ENCODE assay signal across 17 cellular contexts in the genomic region with DNA sequence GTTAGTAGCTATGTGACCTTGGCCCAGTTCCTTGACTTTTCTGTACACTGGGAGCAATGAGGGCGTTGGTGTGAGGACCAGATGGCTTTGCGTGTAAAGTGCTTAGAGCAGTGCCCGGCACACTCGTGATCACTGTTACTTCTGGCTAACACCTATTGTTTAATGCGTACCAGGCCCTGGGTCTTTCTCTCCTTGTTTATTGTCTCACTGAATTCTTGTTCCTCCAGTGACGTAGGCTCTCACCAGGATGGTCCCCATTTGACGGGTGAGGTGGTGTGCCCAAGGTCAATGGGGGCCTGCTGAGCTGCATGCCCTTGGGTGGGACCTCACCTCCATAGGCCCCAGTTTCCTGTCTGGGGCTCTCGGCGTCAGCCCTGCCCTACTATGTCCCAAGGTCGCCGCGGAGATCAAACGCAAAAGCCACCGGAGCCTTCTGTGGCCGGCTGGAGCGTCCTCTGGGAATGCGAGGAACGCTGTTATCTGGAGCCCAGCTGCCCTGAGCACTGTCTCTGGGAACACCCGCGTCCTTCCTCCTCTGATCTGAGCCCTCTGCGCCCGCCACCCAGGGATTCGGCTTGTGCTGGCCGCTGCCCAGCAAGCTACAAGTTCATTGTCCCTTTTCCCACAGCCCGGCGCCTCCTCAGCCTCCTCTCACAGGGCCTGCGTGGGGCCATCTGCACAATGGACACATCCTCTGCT. TPM values are rescaled to one million over a fixed set of nuclear protein-coding genes. Genes with fewer than 3 reads are reported as not detected.
A peak's percentile ranks its signal among the peaks of the same experiment; 100 is the strongest.
DNase-seq lines count a peak whose midpoint lies in the region; ATAC-seq and TF ChIP-seq lines count a peak whose summit lies in the region.
"Had no signal": no experiment of that assay in that cellular context is flagged by ENCODE, and none has a peak within 500 bp of the region (broad histone marks: within the 10 kb centered on the region; RNA-seq: fewer than 3 reads in every experiment).

No MANE protein-coding gene starts in this region.

- DNase-seq in IMR-90 (no peak), fibroblast of villous mesenchyme (ENCODE audit: low read depth) (peak; percentile 54), right lobe of liver (peak; percentile 71 to 84 (median 74)), spleen (peak; percentile 80), NCI-H146 treated with DMSO at 0.1 percent for 48 hours (lab: John Stamatoyannopoulos, UW; ENCODE audit: unreplicated experiment) (no peak), dorsolateral prefrontal cortex (no peak)
- no peak for DNase-seq in activated T-cell treated with anti-CD3 and anti-CD28 coated beads, Interleukin-2, amount 50 U/mL, for 1 hour
- DNase-seq: BE2C; DND-41; esophagus squamous epithelium; NCI-H1105 treated with DMSO at 0.1 percent for 48 hours; NCI-H510A; PC-3; stimulated activated CD4-positive, alpha-beta T cell treated with anti-CD3 and anti-CD28 coated beads, Interleukin-2, amount 100 ng/mL, for 48 hours had no signal

- no peak overlapping the region for H4K5ac ChIP-seq in IMR-90 (ENCODE audit: low read depth, low read length)

- H3K4me1 ChIP-seq in IMR-90 (ENCODE audit: control insufficient read depth, insufficient read depth, low read length) (peaks cover 7% of the 10 kb centered on the region), right lobe of liver (peaks cover 0 to 48% (median 22%) of the 10 kb centered on the region in 4 donors), spleen (peaks cover 6 to 82% (median 42%) of the 10 kb centered on the region in 6 donors)
- H3K4me1 ChIP-seq: BE2C had no signal

- H2AK9ac ChIP-seq in IMR-90 (replicated peaks; ENCODE audit: low read depth, low read length, poor library complexity): no peak overlapping the region

- no TSS peak for BruUV-seq in IMR-90 (replicated peaks; lab: Mats Ljungman, UMichigan)

- no peak for TF ChIP-seq RAD21 in IMR-90 (IDR thresholded peaks at IDR 0.05; ENCODE audit: low read length)

- H3K4ac ChIP-seq in IMR-90 (ENCODE audit: low read depth, low read length): no peak overlapping the region

- H3K27ac ChIP-seq in IMR-90 (ENCODE audit: insufficient read depth, low read length) (no peak overlapping the region), right lobe of liver (peak overlapping the region; percentile 78 to 90 (median 79)), spleen (peak overlapping the region in 7 of 8 donors; percentile 72 to 89 (median 83)), dorsolateral prefrontal cortex (peak overlapping the region in 10 of 59 donors; percentile 6 to 66 (median 36))

- H3K4me2 ChIP-seq in IMR-90 (ENCODE audit: low read depth, low read length): no peak overlapping the region

- ATAC-seq in IMR-90 (ENCODE audit: low read depth): no peak
- ATAC-seq in right lobe of liver: peak; percentile 44 to 63 (median 58)
- ATAC-seq in GM18519 (IDR thresholded peaks at IDR 0.05; ENCODE audit: low FRiP score, unreplicated experiment): no peak
- ATAC-seq: activated CD4-positive, CD25-positive, alpha-beta regulatory T cell treated with anti-CD3 and anti-CD28 coated beads, Interleukin-2, amount 50 U/mL, for 24 hours; K562; PC-3 had no signal

- POLR2A ChIA-PET in IMR-90 (lab: Charles Lee; ENCODE audit: unreplicated experiment): no interaction called here

- H2BK120ac ChIP-seq in IMR-90 (ENCODE audit: low read depth, low read length): no peak overlapping the region

- H3K9me3 ChIP-seq in IMR-90 (ENCODE audit: control insufficient read depth, insufficient read depth, low read length) (no peaks in the 10 kb centered on the region), right lobe of liver (no peaks in the 10 kb centered on the region), spleen (no peaks in the 10 kb centered on the region)
- H3K9me3 ChIP-seq: BE2C, esophagus squamous epithelium had no signal

- intact Hi-C loops in IMR-90 (cut with micrococcal nuclease): loop anchor here (5.0 to 10.0 kb wide), 2 partner anchors 49 to 117 kb away; no protein-coding TSS in a partner anchor
- intact Hi-C loops in right lobe of liver (cut with DNase I): no loop called here
- intact Hi-C loops in spleen (cut with DNase I; ENCODE audit: low total_unique reads): no loop called here
- intact Hi-C loops in dorsolateral prefrontal cortex (cut with DNase I): no loop called here

- H3K27me3 ChIP-seq in IMR-90 (ENCODE audit: control insufficient read depth, insufficient read depth, low read length) (peaks cover 18% of the 10 kb centered on the region), right lobe of liver (no peaks in the 10 kb centered on the region), spleen (replicated peaks in 1 of 7) (peaks cover 0 to 38% (median 0%) of the 10 kb centered on the region in 7 donors), dorsolateral prefrontal cortex (no peaks in the 10 kb centered on the region)
- H3K27me3 ChIP-seq: BE2C had no signal

- 26% methylated on average over 10 of the region's 27 CpGs; no CpG with 5 or more reads in 1 of the 2 experiments for WGBS in IMR-90 (ENCODE audit: extremely low coverage in 2 of 2, insufficient read length in 1 of 2), 2 experiments
- WGBS in right lobe of liver (ENCODE audit: insufficient coverage, low coverage, low lambda C conversion rate, missing lambda C conversion rate): 16% methylated on average over 8 of the region's 27 CpGs
- WGBS in spleen, 5 donors: 27 to 41% (median 30%) methylated on average over 23 to 27 of the region's 27 CpGs

- no peak overlapping the region for H3K14ac ChIP-seq in IMR-90 (replicated peaks; ENCODE audit: low read depth, low read length)

- no peak overlapping the region for H4K8ac ChIP-seq in IMR-90 (ENCODE audit: low read depth in 2 of 2, low read length in 2 of 2)

- dilution Hi-C loops in IMR-90 (cut with HindIII; ENCODE audit: low sequenced_read_pairs, unreplicated experiment): no loop called here

- no peaks in the 10 kb centered on the region for H3K79me1 ChIP-seq in IMR-90 (ENCODE audit: low read depth in 1 of 2, low read length in 2 of 2)

- CTCF ChIA-PET in IMR-90 (lab: Yijun Ruan, JAX): no interaction called here

- H3K18ac ChIP-seq in IMR-90 (ENCODE audit: low read depth, low read length): no peak overlapping the region

- H2BK15ac ChIP-seq in IMR-90 (ENCODE audit: low read depth, low read length): peak overlapping the region; percentile 7; the same call in 1 of the 3 replicates

- no peaks in the 10 kb centered on the region for H3K9me1 ChIP-seq in IMR-90 (ENCODE audit: insufficient read depth, low read length)

- no peak overlapping the region for H2AFZ ChIP-seq in IMR-90 (replicated peaks; ENCODE audit: low read length, poor library complexity)

- in situ Hi-C loops in IMR-90 (cut with MboI; ENCODE audit: low sequenced_read_pairs): no loop called here

- no peak overlapping the region for H2BK20ac ChIP-seq in IMR-90 (ENCODE audit: low read depth, low read length)

- H2AK5ac ChIP-seq in IMR-90 (ENCODE audit: low read depth, low read length): no peak overlapping the region

- no peak overlapping the region for H3K23ac ChIP-seq in IMR-90 (ENCODE audit: low read depth, low read length)

- H3K36me3 ChIP-seq in IMR-90 (ENCODE audit: control insufficient read depth, insufficient read depth, low read length): no peaks in the 10 kb centered on the region
- H3K36me3 ChIP-seq in right lobe of liver: no peaks in the 10 kb centered on the region
- no peaks in the 10 kb centered on the region for H3K36me3 ChIP-seq in spleen
- H3K36me3 ChIP-seq: BE2C, esophagus squamous epithelium had no signal

- H4K91ac ChIP-seq in IMR-90 (ENCODE audit: insufficient read depth, low read depth, low read length): no peak overlapping the region

- H4K20me1 ChIP-seq in IMR-90 (ENCODE audit: insufficient read depth, low read length): no peaks in the 10 kb centered on the region

- TF ChIP-seq CTCF in IMR-90 (conservative IDR thresholded peaks at IDR 0.05; ENCODE audit: low read depth, low read length) (no peak), fibroblast of villous mesenchyme (IDR thresholded peaks at IDR 0.05; ENCODE audit: insufficient read depth, low read depth, low read length) (no peak), right lobe of liver (IDR thresholded peaks at IDR 0.05) (no peak), spleen (IDR thresholded peaks at IDR 0.05 in 8 of 11, conservative IDR thresholded peaks at IDR 0.05 in 3 of 11) (no peak), dorsolateral prefrontal cortex (IDR thresholded peaks at IDR 0.05 in 54 of 56, conservative IDR thresholded peaks at IDR 0.05 in 2 of 56; ENCODE audit: low read depth in 1 of 56, partially characterized antibody in 56 of 56) (no peak)

- no peak overlapping the region for H2BK5ac ChIP-seq in IMR-90 (ENCODE audit: low read depth, low read length, poor library complexity, severe bottlenecking)

- no peak overlapping the region for H3K56ac ChIP-seq in IMR-90 (ENCODE audit: extremely low read depth, insufficient read depth, low read length)

- H3K9ac ChIP-seq in IMR-90 (ENCODE audit: low read depth, low read length): no peak overlapping the region

- TF ChIP-seq POLR2A in IMR-90 (IDR thresholded peaks at IDR 0.05; ENCODE audit: low read depth, low read length): no peak
- no peak for TF ChIP-seq POLR2A in right lobe of liver (IDR thresholded peaks at IDR 0.05)
- no peak for TF ChIP-seq POLR2A in spleen (IDR thresholded peaks at IDR 0.05)

- H3K4me3 ChIP-seq in IMR-90 (ENCODE audit: insufficient read depth, low read depth, low read length): no peak overlapping the region
- no peak overlapping the region for H3K4me3 ChIP-seq in fibroblast of villous mesenchyme (ENCODE audit: low read depth, low read length)
- peak overlapping the region in 1 of 3 donors; percentile 11 for H3K4me3 ChIP-seq in right lobe of liver
- H3K4me3 ChIP-seq in spleen: no peak overlapping the region
- no peak overlapping the region for H3K4me3 ChIP-seq in dorsolateral prefrontal cortex
- H3K4me3 ChIP-seq: esophagus squamous epithelium, K562 had no signal

TF ChIP-seq in IMR-90, 13 proteins besides CTCF, POLR2A, EP300 and RAD21:
- TF ChIP-seq NFE2L2 (IDR thresholded peaks at IDR 0.05; ENCODE audit: low read depth, low read length) (no peak), CHD1 (IDR thresholded peaks at IDR 0.05; ENCODE audit: low read depth, low read length) (no peak), MAZ (IDR thresholded peaks at IDR 0.05; ENCODE audit: borderline replicate concordance, low read depth, low read length) (no peak), MXI1 (IDR thresholded peaks at IDR 0.05; ENCODE audit: borderline replicate concordance, low read depth, low read length) (no peak), BHLHE40 (IDR thresholded peaks at IDR 0.05; ENCODE audit: low read depth, low read length) (no peak)

RNA-seq across cellular contexts. Expression of a gene that starts 28.9 kb away (rescaled TPM):
- total RNA-seq in IMR-90 (2012; rRNA removed) (0.54 and 0.56 TPM in 2 replicates), fibroblast of villous mesenchyme (1.3 and 1.7 TPM in 2 replicates), right lobe of liver (10 to 100 TPM; 23.2 to 81.5 (median 48.1) TPM), spleen (100 to 1,000 TPM in 3 of 7 donors, 10 to 100 TPM in 4; 43.7 to 222 (median 85.0) TPM), dorsolateral prefrontal cortex (10 to 100 TPM in 87 of 120 experiments, 1 to 10 TPM in 33; 3.9 to 39.4 (median 12.7) TPM)
- polyA plus RNA-seq in IMR-90 (2012; rRNA removed) (2.2 and 2.4 TPM in 2 replicates), spleen (10 to 100 TPM; 19.5 to 30.8 (median 27.3) TPM)
- polyA plus RNA-seq in IMR-90 (2012; cell fraction: cytosol; rRNA removed): 1.4 and 4.4 TPM in 2 replicates
- polyA plus RNA-seq in IMR-90 (2012; cell fraction: nucleus; rRNA removed; ENCODE audit: low replicate concordance): 1.0 and 2.3 TPM in 2 replicates

Comparison
In these comparisons a context has a peak if more than half of its experiments do, and no peak if none do; other contexts are left out.
1. ATAC-seq: peak in right lobe of liver (4 of 4); none in IMR-90 (single experiment) and GM18519 (single experiment).
2. DNase-seq: peak in fibroblast of villous mesenchyme (single experiment), right lobe of liver (3 of 3) and spleen (single experiment); none in IMR-90 (single experiment), NCI-H146 treated with DMSO at 0.1 percent for 48 hours (single experiment), activated T-cell treated with anti-CD3 and anti-CD28 coated beads, Interleukin-2, amount 50 U/mL, for 1 hour (single experiment) and dorsolateral prefrontal cortex (0 of 10).